In genomic region chr9:129620669-129621295, GRCh38 we compare ENCODE assay signal across 9 cellular contexts. TPM values are rescaled to one million over a fixed set of nuclear protein-coding genes. Genes with fewer than 3 reads are reported as not detected.
A peak's percentile ranks its signal among the peaks of the same experiment; 100 is the strongest.
DNase-seq lines count a peak whose midpoint lies in the region; ATAC-seq and TF ChIP-seq lines count a peak whose summit lies in the region.
"Had no signal": no experiment of that assay in that cellular context is flagged by ENCODE, and none has a peak within 500 bp of the region (broad histone marks: within the 10 kb centered on the region; RNA-seq: fewer than 3 reads in every experiment).

TSS of gene C9orf50 (minus strand) at chr9:129621101. CDS start at chr9:129620574, 527 bp downstream.

- peaks cover 15% of the 10 kb centered on the region for H3K4me1 Mint-ChIP-seq in activated T-cell treated with anti-CD3 and anti-CD28 coated beads, Interleukin-2, amount 50 U/mL, for 72 hours (ENCODE audit: low read depth)
- H3K4me1 Mint-ChIP-seq in brain (peaks cover 23% of the 10 kb centered on the region), type B pancreatic cell (ENCODE audit: unreplicated experiment) (peaks cover 4% of the 10 kb centered on the region)

- no peak within 1 kb of the TSS for H3K27ac ChIP-seq in mesendoderm (ENCODE audit: low read depth, low read length)

- DNase-seq in activated T-cell treated with anti-CD3 and anti-CD28 coated beads, Interleukin-2, amount 50 U/mL, for 72 hours, result no peak
- no peak for DNase-seq in activated T-cell treated with anti-CD3 and anti-CD28 coated beads for 4 hours
- no peak for DNase-seq in mesendoderm
- no peak for DNase-seq in type B pancreatic cell (ENCODE audit: extremely low spot score, unreplicated experiment)
- DNase-seq in stimulated activated CD4-positive, alpha-beta T cell treated with anti-CD3 and anti-CD28 coated beads, Interleukin-4, amount 100 ng/mL, for 1 hour, result no peak
- DNase-seq: DMS153 had no signal

- peak within 1 kb of the TSS; percentile 86 for H3K4me2 ChIP-seq in mesendoderm (ENCODE audit: low read length)

- H3K18ac ChIP-seq in mesendoderm (ENCODE audit: low read length), result peak within 1 kb of the TSS; percentile 69

- peak within 1 kb of the TSS; percentile 43 to 56 for H3K4me3 Mint-ChIP-seq in activated T-cell treated with anti-CD3 and anti-CD28 coated beads, Interleukin-2, amount 50 U/mL, for 72 hours
- H3K4me3 Mint-ChIP-seq in brain (peak within 1 kb of the TSS; percentile 75 to 81 (median 78)), type B pancreatic cell (peak within 1 kb of the TSS; percentile 81)

- no peaks in the 10 kb centered on the region for H3K79me2 ChIP-seq in mesendoderm (ENCODE audit: control insufficient read depth, insufficient read depth, low read length)

- peaks cover 0 to 1% of the 10 kb centered on the region in 2 donors for H3K36me3 Mint-ChIP-seq in activated T-cell treated with anti-CD3 and anti-CD28 coated beads, Interleukin-2, amount 50 U/mL, for 72 hours (ENCODE audit: insufficient read depth in 2 of 2)
- no peaks in the 10 kb centered on the region for H3K36me3 Mint-ChIP-seq in brain
- no peaks in the 10 kb centered on the region for H3K36me3 Mint-ChIP-seq in type B pancreatic cell

- H2BK120ac ChIP-seq in mesendoderm (ENCODE audit: low read depth, low read length), result no peak within 1 kb of the TSS

- no CpG with 5 or more reads among the region's 21 CpGs for WGBS in mesendoderm (ENCODE audit: extremely low coverage, insufficient coverage, low lambda C conversion rate)

- H3K4me3 ChIP-seq in mesendoderm (ENCODE audit: low read length), result peak within 1 kb of the TSS; percentile 33

- H3K9me3 Mint-ChIP-seq in activated T-cell treated with anti-CD3 and anti-CD28 coated beads, Interleukin-2, amount 50 U/mL, for 72 hours, result no peaks in the 10 kb centered on the region
- H3K9me3 Mint-ChIP-seq in brain (no peaks in the 10 kb centered on the region), type B pancreatic cell (no peaks in the 10 kb centered on the region)

- H2BK5ac ChIP-seq in mesendoderm (ENCODE audit: low read length), result no peak within 1 kb of the TSS

- H3K56ac ChIP-seq in mesendoderm (ENCODE audit: low read length), result peak within 1 kb of the TSS; percentile 92

- H2BK15ac ChIP-seq in mesendoderm (replicated peaks; ENCODE audit: low read depth), result no peak within 1 kb of the TSS

- no peak within 1 kb of the TSS for H3K27ac Mint-ChIP-seq in activated T-cell treated with anti-CD3 and anti-CD28 coated beads, Interleukin-2, amount 50 U/mL, for 72 hours
- H3K27ac Mint-ChIP-seq in brain, result peak within 1 kb of the TSS; percentile 48 to 84 (median 67)
- H3K27ac Mint-ChIP-seq in type B pancreatic cell, result no peak within 1 kb of the TSS

- H4K5ac ChIP-seq in mesendoderm (ENCODE audit: low read length), result no peak within 1 kb of the TSS

- peaks cover 5% of the 10 kb centered on the region for H3K27me3 ChIP-seq in mesendoderm (ENCODE audit: insufficient read depth, low read length, poor library complexity)

- H3K36me3 ChIP-seq in mesendoderm (ENCODE audit: control insufficient read depth, insufficient read depth, low read length), result no peaks in the 10 kb centered on the region

- H3K9ac ChIP-seq in mesendoderm (ENCODE audit: low read length), result peak within 1 kb of the TSS; percentile 73

- no peak within 1 kb of the TSS for H2AK5ac ChIP-seq in mesendoderm (ENCODE audit: low read length)

- H3K4me1 ChIP-seq in mesendoderm (ENCODE audit: control insufficient read depth, low read depth, low read length), result no peaks in the 10 kb centered on the region

- no peak for TF ChIP-seq CTCF in brain (conservative IDR thresholded peaks at IDR 0.05)
- no peak for TF ChIP-seq CTCF in type B pancreatic cell (conservative IDR thresholded peaks at IDR 0.05)

- peak within 1 kb of the TSS; percentile 57 for H3K23ac ChIP-seq in mesendoderm (ENCODE audit: low read length)

- H3K4ac ChIP-seq in mesendoderm (ENCODE audit: low read depth, low read length), result peak within 1 kb of the TSS; percentile 59

- H3K79me1 ChIP-seq in mesendoderm (ENCODE audit: low read length), result no peaks in the 10 kb centered on the region

- no peak within 1 kb of the TSS for H4K8ac ChIP-seq in mesendoderm (ENCODE audit: low read depth, low read length)

- peaks cover 31% of the 10 kb centered on the region for H3K27me3 Mint-ChIP-seq in activated T-cell treated with anti-CD3 and anti-CD28 coated beads, Interleukin-2, amount 50 U/mL, for 72 hours (ENCODE audit: low read depth)
- peaks cover 18% of the 10 kb centered on the region for H3K27me3 Mint-ChIP-seq in brain
- H3K27me3 Mint-ChIP-seq in type B pancreatic cell, result peaks cover 15% of the 10 kb centered on the region

- no peak for ATAC-seq in activated T-cell treated with anti-CD3 and anti-CD28 coated beads, Interleukin-2, amount 50 U/mL, for 72 hours (replicated peaks in 1 of 2)
- ATAC-seq in GM19324 (IDR thresholded peaks at IDR 0.05; ENCODE audit: low FRiP score, unreplicated experiment) (no peak), HG03378 (IDR thresholded peaks at IDR 0.05; ENCODE audit: unreplicated experiment) (no peak)

RNA-seq across cellular contexts. Expression of gene C9orf50, which starts in this region (rescaled TPM):
- total RNA-seq in activated T-cell treated with anti-CD3 and anti-CD28 coated beads, Interleukin-2, amount 50 U/mL, for 72 hours, result under 1 TPM in 1 of 2 donors, not detected in 1; 0.31 TPM
- polyA plus RNA-seq in brain (ENCODE audit: insufficient read depth, low read depth, low replicate concordance), result 3.5 TPM
- not detected for polyA plus RNA-seq in mesendoderm (2013, experiment 1 of 2)
- polyA plus RNA-seq in mesendoderm (2013, experiment 2 of 2), result not detected
- not detected in 2 replicates for total RNA-seq in type B pancreatic cell (ENCODE audit: low replicate concordance)

Comparison
In these comparisons a context has a peak if more than half of its experiments do, and no peak if none do; other contexts are left out.
1. H3K27ac Mint-ChIP-seq: peak in brain (5 of 5); none in activated T-cell treated with anti-CD3 and anti-CD28 coated beads, Interleukin-2, amount 50 U/mL, for 72 hours (single experiment) and type B pancreatic cell (single experiment).
2. Peak in every context shown above with its lines, with median percentiles within 50 percentile points of each other: H3K4me3 Mint-ChIP-seq.